Comparison of ENCODE assay signal across 10 cellular contexts in genomic region chr3:5197022-5197421, GRCh38. TPM values are rescaled to one million over a fixed set of nuclear protein-coding genes. Genes with fewer than 3 reads are reported as not detected.
A peak's percentile ranks its signal among the peaks of the same experiment; 100 is the strongest.
DNase-seq lines count a peak whose midpoint lies in the region; ATAC-seq, FAIRE-seq and TF ChIP-seq lines count a peak whose summit lies in the region.
"Had no signal": no experiment of that assay in that cellular context is flagged by ENCODE, and none has a peak within 500 bp of the region (broad histone marks: within the 10 kb centered on the region; RNA-seq: fewer than 3 reads in every experiment).

No MANE protein-coding gene starts in this region.

- no TSS peak for BruUV-seq in K562 (replicated peaks; lab: Mats Ljungman, UMichigan)

- H3K4me2 ChIP-seq in K562 (ENCODE audit: insufficient read depth, low read length): peak overlapping the region; percentile 9; the same call in 1 of the 2 replicates
- no peak overlapping the region for H3K4me2 ChIP-seq in mesenchymal stem cell (ENCODE audit: low read length, poor library complexity, severe bottlenecking)

- TF ChIP-seq CTCF in AG04450 (IDR thresholded peaks at IDR 0.05; ENCODE audit: low read depth, low read length) (no peak), K562 (IDR thresholded peaks at IDR 0.05 in 2 of 3, conservative IDR thresholded peaks at IDR 0.05 in 1 of 3; ENCODE audit: insufficient read depth in 2 of 3, low read depth in 1 of 3, low read length in 3 of 3) (no peak)

- no peak overlapping the region for H2AK5ac ChIP-seq in mesenchymal stem cell (ENCODE audit: low read length, severe bottlenecking)

- H3K9ac ChIP-seq in HUES6 (ENCODE audit: low read length) (peak overlapping the region; percentile 50), K562 (ENCODE audit: insufficient read depth in 1 of 2, low read depth in 2 of 2, low read length in 2 of 2) (peak overlapping the region in 1 of 2 experiments; percentile 32; a peak in 2 of 4 replicates), mesenchymal stem cell (ENCODE audit: low read length) (peak overlapping the region; percentile 72)

- H3K14ac ChIP-seq in mesenchymal stem cell (ENCODE audit: low read length in 2 of 2): no peak overlapping the region

- peaks cover 11% of the 10 kb centered on the region for H3K79me1 ChIP-seq in mesenchymal stem cell (replicated peaks; ENCODE audit: low read length, poor library complexity, severe bottlenecking)

- CTCF ChIA-PET in AG04450 (lab: Charles Lee) (interaction anchor here (0.6 to 1.0 kb wide), 6 partner anchors 10 to 541 kb away, joined by 3 to 5 read pairs (median 3); no protein-coding TSS in a partner anchor), K562 (lab: Yijun Ruan, JAX; ENCODE audit: low intra/inter-chr PET ratio) (no interaction called here)

- TF ChIP-seq RAD21 in K562 (CRISPR knock-in tag; conservative IDR thresholded peaks at IDR 0.05 in 1 of 2, IDR thresholded peaks at IDR 0.05 in 1 of 2): no peak

- no peak overlapping the region for H2AFZ ChIP-seq in K562 (ENCODE audit: low read depth, low read length)
- H2AFZ ChIP-seq in mesenchymal stem cell (ENCODE audit: low read depth, low read length): no peak overlapping the region

- H2BK12ac ChIP-seq in mesenchymal stem cell (ENCODE audit: low read length in 2 of 2): no peak overlapping the region

- H2BK5ac ChIP-seq in mesenchymal stem cell (ENCODE audit: low read depth, low read length, poor library complexity, severe bottlenecking): no peak overlapping the region

- H3K18ac ChIP-seq in mesenchymal stem cell (ENCODE audit: low read depth in 1 of 2, low read length in 2 of 2): peak overlapping the region in 1 of 2 experiments; percentile 89

- H3K4me1 ChIP-seq in HUES6 (ENCODE audit: control insufficient read depth, insufficient read depth, low read length) (peaks cover 39% of the 10 kb centered on the region), K562 (replicated peaks in 1 of 2; ENCODE audit: control insufficient read depth in 2 of 2, insufficient read depth in 2 of 2, low read length in 2 of 2) (peaks cover 0 to 51% of the 10 kb centered on the region in 2 experiments; a peak in 4 of 5 replicates), mesenchymal stem cell (ENCODE audit: control insufficient read depth, insufficient read depth, low read depth, low read length) (peaks cover 5% of the 10 kb centered on the region)

- no peak overlapping the region for H3K4me3 ChIP-seq in AG04450 (ENCODE audit: low read depth, low read length)
- no peak overlapping the region for H3K4me3 ChIP-seq in HUES6 (ENCODE audit: low read depth, low read length)
- no peak overlapping the region for H3K4me3 ChIP-seq in K562
- H3K4me3 ChIP-seq in mesenchymal stem cell (ENCODE audit: insufficient read depth in 1 of 2, low read depth in 1 of 2, low read length in 2 of 2): peak overlapping the region in 1 of 2 experiments; percentile 57

- H4K91ac ChIP-seq in mesenchymal stem cell (ENCODE audit: low read length): no peak overlapping the region

- POLR2A ChIA-PET in AG04450 (lab: Yijun Ruan, JAX) (interaction anchor here (0.6 to 2.3 kb wide), 6 partner anchors 9 to 530 kb away, joined by 3 to 10 read pairs (median 4); partner anchors contain the start of genes ARL8B, BHLHE40 and EDEM1), K562 (lab: Yijun Ruan, JAX) (interaction anchor here (0.6 to 4.3 kb wide), 9 partner anchors 9 to 380 kb away, joined by 3 to 33 read pairs (median 4); partner anchors contain the start of gene EDEM1)

- H2BK120ac ChIP-seq in mesenchymal stem cell (ENCODE audit: low read depth, low read length): peak overlapping the region; percentile 61

- TF ChIP-seq EP300 in K562 (IDR thresholded peaks at IDR 0.05; ENCODE audit: low read length): no peak

- no peak overlapping the region for H4K8ac ChIP-seq in mesenchymal stem cell (ENCODE audit: low read length)

- no peak for DNase-seq in AG04450 (ENCODE audit: low read depth, low spot score)
- no peak for DNase-seq in K562 (ENCODE audit: extremely low read depth in 1 of 4, low spot score in 3 of 4)
- peak; percentile 89 for DNase-seq in mesenchymal stem cell
- DNase-seq in GF-D8 (lab: John Stamatoyannopoulos, UW): no peak
- no peak for DNase-seq in Ammon's horn (ENCODE audit: low spot score)
- no peak for DNase-seq in NCI-H345 treated with DMSO at 0.1 percent for 48 hours (lab: John Stamatoyannopoulos, UW; ENCODE audit: unreplicated experiment)
- DNase-seq in AG08396 (ENCODE audit: low spot score): no peak
- DNase-seq: amygdala, kidney had no signal

- H3K9me1 ChIP-seq in K562 (ENCODE audit: control insufficient read depth, insufficient read depth, low read length): no peaks in the 10 kb centered on the region

- H3K27ac ChIP-seq in AG04450 (ENCODE audit: low read depth, low read length) (peak overlapping the region; percentile 77), HUES6 (ENCODE audit: low read depth, low read length) (peak overlapping the region; percentile 94), K562 (ENCODE audit: extremely low read depth, low read depth, low read length) (peak overlapping the region; percentile 50; the same call in 2 of the 3 replicates), mesenchymal stem cell (ENCODE audit: low read length, poor library complexity, severe bottlenecking) (peak overlapping the region; percentile 63)

- no peaks in the 10 kb centered on the region for H3K9me3 ChIP-seq in AG04450 (ENCODE audit: control insufficient read depth, insufficient read depth, low read length)
- no peaks in the 10 kb centered on the region for H3K9me3 ChIP-seq in HUES6 (ENCODE audit: control insufficient read depth, insufficient read depth, low read depth, low read length)
- H3K9me3 ChIP-seq in K562 (replicated peaks; ENCODE audit: control insufficient read depth, insufficient read depth, low read depth, low read length): no peaks in the 10 kb centered on the region
- H3K9me3 ChIP-seq in mesenchymal stem cell (ENCODE audit: control insufficient read depth, low read length): no peaks in the 10 kb centered on the region

- peak; percentile 10; the same call in 2 of the 3 replicates for ATAC-seq in K562

- in situ Hi-C loops in K562 (cut with MboI): no loop called here

- FAIRE-seq in K562 (lab: Jason Lieb, UNC): no peak
- FAIRE-seq: kidney had no signal

- peak overlapping the region; percentile 44 for H2BK15ac ChIP-seq in mesenchymal stem cell (ENCODE audit: low read depth, poor library complexity, severe bottlenecking)

- H3K23ac ChIP-seq in mesenchymal stem cell (ENCODE audit: low read length in 2 of 2): no peak overlapping the region

- intact Hi-C loops in K562 (cut with micrococcal nuclease): no loop called here

- H3K79me2 ChIP-seq in K562 (ENCODE audit: control insufficient read depth, insufficient read depth, low read length): peaks cover 28% of the 10 kb centered on the region

- H3K27me3 ChIP-seq in AG04450 (ENCODE audit: control insufficient read depth, insufficient read depth, low read length): no peaks in the 10 kb centered on the region
- no peaks in the 10 kb centered on the region for H3K27me3 ChIP-seq in HUES6 (ENCODE audit: control insufficient read depth, insufficient read depth, low read length)
- no peaks in the 10 kb centered on the region for H3K27me3 ChIP-seq in K562 (ENCODE audit: control insufficient read depth in 2 of 2, insufficient read depth in 2 of 2, low read length in 2 of 2)
- no peaks in the 10 kb centered on the region for H3K27me3 ChIP-seq in mesenchymal stem cell (ENCODE audit: control insufficient read depth in 1 of 2, insufficient read depth in 1 of 2, low read length in 2 of 2)

- TF ChIP-seq POLR2A in K562 (conservative IDR thresholded peaks at IDR 0.05): no peak

- H3K36me3 ChIP-seq in HUES6 (ENCODE audit: control insufficient read depth, insufficient read depth, low read length) (peaks cover 33% of the 10 kb centered on the region), K562 (ENCODE audit: control insufficient read depth, insufficient read depth, low read length) (peaks cover 50% of the 10 kb centered on the region), mesenchymal stem cell (ENCODE audit: control insufficient read depth in 1 of 2, insufficient read depth in 2 of 2, low read depth in 1 of 2, low read length in 2 of 2) (peaks cover 4 to 32% of the 10 kb centered on the region in 2 experiments)

- 78% methylated on average over 4 of the region's 4 CpGs for WGBS in K562 (ENCODE audit: insufficient coverage, low coverage, missing lambda C conversion rate)
- 50% methylated on average over 4 of the region's 4 CpGs for WGBS in mesenchymal stem cell

- no peak overlapping the region for H3K4ac ChIP-seq in mesenchymal stem cell (ENCODE audit: low read depth in 1 of 2, low read length in 2 of 2)

- 0 out of 2 replicates have a peak, but pooled peaks cover 4% of the 10 kb centered on the region for H4K20me1 ChIP-seq in K562 (replicated peaks; ENCODE audit: control insufficient read depth, insufficient read depth, low read length)

TF ChIP-seq in K562, 482 proteins besides CTCF, POLR2A, EP300 and RAD21 (continues in another document):
- TF ChIP-seq ZNF239 (CRISPR knock-in tag; IDR thresholded peaks at IDR 0.05): peak; percentile 75
- TF ChIP-seq PTRF (tag; IDR thresholded peaks at IDR 0.05): peak; percentile 57; the same call in 1 of the 2 replicates
- TF ChIP-seq FOXM1 (IDR thresholded peaks at IDR 0.05; ENCODE audit: low read depth): no peak
- no peak for TF ChIP-seq FOXM1 (CRISPR knock-in tag; IDR thresholded peaks at IDR 0.05; ENCODE audit: low read depth)
- TF ChIP-seq ZNF24 (IDR thresholded peaks at IDR 0.05): no peak
- peak; percentile 25; the same call in 1 of the 2 replicates for TF ChIP-seq ZNF324 (CRISPR knock-in tag; IDR thresholded peaks at IDR 0.05)

RNA-seq across cellular contexts. Expression of gene EDEM1, which starts 9.5 kb away (rescaled TPM):
- polyA plus RNA-seq in AG04450 (2011; rRNA removed) (36.0 and 42.5 TPM in 2 replicates), K562 (2011; rRNA removed) (36.7 and 37.6 TPM in 2 replicates), K562 (2014; fragmentation: Illumina TruSeq; extraction: Trizol) (12.8 and 13.9 TPM in 2 replicates), K562 (2014; fragmentation: Nextera tagmentation; extraction: Ambion mirVana) (1 to 10 TPM; 6.2 to 8.8 TPM), K562 (2014; rRNA removed) (15.2 and 20.7 TPM in 2 replicates)
- 47.1 and 50.6 TPM in 2 replicates for polyA minus RNA-seq in AG04450 (2011; rRNA and poly(A)+ RNA removed)
- total RNA-seq in K562 (2011; cell fraction: chromatin; rRNA removed; ENCODE audit: low replicate concordance): 59.6 and 88.6 TPM in 2 replicates
- total RNA-seq in K562 (2011; cell fraction: nucleolus; rRNA removed): 36.5 and 42.8 TPM in 2 replicates
- total RNA-seq in K562 (2011; cell fraction: nucleoplasm; rRNA removed): 58.9 and 67.9 TPM in 2 replicates
- total RNA-seq in K562 (2014; rRNA removed) (9.3 and 17.9 TPM in 2 replicates), K562 (2014; rRNA removed; fragmentation: Illumina TruSeq; extraction: Trizol) (16.7 and 17.4 TPM in 2 replicates), K562 (2015; rRNA removed; fragmentation: Illumina TruSeq; extraction: Trizol) (11.5 and 14.3 TPM in 2 replicates), K562 (2021) (24.6 and 32.9 TPM in 2 replicates)
- polyA plus RNA-seq in K562 (2011; cell fraction: cytosol; rRNA removed): 18.1 and 21.2 TPM in 2 replicates
- 32.0 and 53.9 TPM in 2 replicates for polyA plus RNA-seq in K562 (2011; cell fraction: nucleus; rRNA removed)
- 9.6 and 20.6 TPM in 2 replicates for polyA plus RNA-seq in K562 (2012)
- 42.0 and 44.5 TPM in 2 replicates for polyA minus RNA-seq in K562 (2011; rRNA and poly(A)+ RNA removed)
- 21.0 and 33.3 TPM in 2 replicates for polyA minus RNA-seq in K562 (2011; cell fraction: cytosol; rRNA and poly(A)+ RNA removed)
- polyA minus RNA-seq in K562 (2011; cell fraction: nucleus; rRNA and poly(A)+ RNA removed): 24.0 and 38.5 TPM in 2 replicates
- 47.5 TPM for polyA plus RNA-seq in mesenchymal stem cell (2013, experiment 1 of 2)
- polyA plus RNA-seq in mesenchymal stem cell (2013, experiment 2 of 2): 48.2 TPM
